In the genomic region with DNA sequence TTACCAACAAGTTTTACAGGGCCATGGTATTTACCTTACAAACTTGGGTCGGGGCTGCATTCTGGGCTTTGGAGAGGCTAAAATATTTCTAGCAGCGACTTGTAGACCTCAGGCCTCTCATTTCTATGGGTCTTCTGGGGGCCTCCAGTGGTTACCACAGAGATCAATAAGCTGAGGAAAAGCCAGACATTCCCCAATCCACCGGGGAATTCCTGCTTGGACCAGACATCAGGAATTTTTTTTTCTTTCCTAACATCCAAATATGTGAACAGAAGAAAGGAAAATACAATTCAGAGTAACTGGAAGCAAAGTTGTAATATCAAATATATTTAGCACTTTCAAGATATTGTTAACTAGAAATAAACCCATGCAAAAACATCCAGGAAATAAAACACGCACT, we compare ENCODE assay signal across 11 cellular contexts. TPM values are rescaled to one million over a fixed set of nuclear protein-coding genes. Genes with fewer than 3 reads are reported as not detected.
DNase-seq lines count a peak whose midpoint lies in the region; ATAC-seq and TF ChIP-seq lines count a peak whose summit lies in the region.
"Had no signal": no experiment of that assay in that cellular context is flagged by ENCODE, and none has a peak within 500 bp of the region (broad histone marks: within the 10 kb centered on the region; RNA-seq: fewer than 3 reads in every experiment).

No MANE protein-coding gene starts in this region.

- no peaks in the 10 kb centered on the region for H4K20me1 ChIP-seq in mammary epithelial cell (ENCODE audit: insufficient read depth, low read length)

- dilution Hi-C loops in mammary epithelial cell (cut with HindIII; ENCODE audit: low sequenced_read_pairs): no loop called here

- H3K9ac ChIP-seq in mammary epithelial cell (ENCODE audit: insufficient read depth, low read length) (peak overlapping the region; percentile 22), subcutaneous abdominal adipose tissue (ENCODE audit: low read length in 5 of 5) (no peak overlapping the region)
- H3K9ac ChIP-seq: parathyroid adenoma had no signal

- 22% methylated on average over 4 of the region's 4 CpGs for WGBS in mammary epithelial cell (ENCODE audit: low coverage, missing lambda C conversion rate)

- intact Hi-C loops in mammary epithelial cell (cut with micrococcal nuclease) (loop anchor here (2.0 kb wide), 1 partner anchor 34 kb away; a partner anchor contains a TSS), left lung (cut with DNase I) (no loop called here)

- TSS peak; percentile 23 for BruUV-seq in mammary epithelial cell (replicated peaks; lab: Mats Ljungman, UMichigan)

- H3K27me3 ChIP-seq in mammary epithelial cell (ENCODE audit: insufficient read depth, low read length) (no peaks in the 10 kb centered on the region), left lung (peaks cover 37 to 71% of the 10 kb centered on the region in 2 donors), subcutaneous abdominal adipose tissue (ENCODE audit: control insufficient read depth in 5 of 5, insufficient read depth in 4 of 5, low read length in 5 of 5) (peaks cover 5 to 21% (median 16%) of the 10 kb centered on the region in 5 donors)

- in situ Hi-C loops in mammary epithelial cell (cut with MboI; ENCODE audit: low sequenced_read_pairs in 2 of 2): no loop called here

- no peak overlapping the region for H2AFZ ChIP-seq in mammary epithelial cell (ENCODE audit: low read depth, low read length)

- peak overlapping the region; percentile 98 for H3K4me2 ChIP-seq in mammary epithelial cell (ENCODE audit: insufficient read depth, low read depth, low read length)

- H3K79me2 ChIP-seq in mammary epithelial cell (ENCODE audit: insufficient read depth, low read length): peaks cover 17% of the 10 kb centered on the region
- H3K79me2 ChIP-seq: parathyroid adenoma had no signal

- ATAC-seq in left lung (no peak), HG03108 (IDR thresholded peaks at IDR 0.05; ENCODE audit: unreplicated experiment) (no peak), GM19467 (IDR thresholded peaks at IDR 0.05; ENCODE audit: unreplicated experiment) (no peak)

- peak overlapping the region; percentile 63 to 71 (median 70) for H3K4me3 ChIP-seq in mammary epithelial cell (replicated peaks in 1 of 3; ENCODE audit: insufficient read depth in 1 of 3, low read depth in 2 of 3, low read length in 3 of 3)
- H3K4me3 ChIP-seq in left lung: peak overlapping the region; percentile 32 to 49
- peak overlapping the region in 3 of 5 donors; percentile 54 to 68 (median 66) for H3K4me3 ChIP-seq in subcutaneous abdominal adipose tissue (ENCODE audit: low read depth in 1 of 5, low read length in 5 of 5)

- TF ChIP-seq CTCF in mammary epithelial cell (conservative IDR thresholded peaks at IDR 0.05 in 1 of 2, IDR thresholded peaks at IDR 0.05 in 1 of 2; ENCODE audit: extremely low read depth in 1 of 2, insufficient read depth in 1 of 2, low read depth in 1 of 2, low read length in 2 of 2) (no peak), left lung (IDR thresholded peaks at IDR 0.05) (no peak)

- H3K4me1 ChIP-seq in mammary epithelial cell (ENCODE audit: insufficient read depth, low read length): peaks cover 23% of the 10 kb centered on the region
- peaks cover 0 to 34% of the 10 kb centered on the region in 2 donors for H3K4me1 ChIP-seq in left lung
- H3K4me1 ChIP-seq in subcutaneous abdominal adipose tissue (ENCODE audit: control insufficient read depth in 5 of 5, insufficient read depth in 5 of 5, low read length in 5 of 5): peaks cover 0 to 30% (median 25%) of the 10 kb centered on the region in 5 donors
- H3K4me1 ChIP-seq: parathyroid adenoma had no signal

- H3K27ac ChIP-seq in mammary epithelial cell (ENCODE audit: insufficient read depth, low read depth, low read length) (no peak overlapping the region), left lung (no peak overlapping the region), subcutaneous abdominal adipose tissue (ENCODE audit: low read depth, low read length) (no peak overlapping the region)
- H3K27ac ChIP-seq: 22Rv1 had no signal

- DNase-seq in DMS79 treated with DMSO at 0.1 percent for 48 hours (lab: John Stamatoyannopoulos, UW) (peak; percentile 32), DMS79 (lab: John Stamatoyannopoulos, UW) (no peak), mammary epithelial cell (no peak), left lung (no peak)
- no peak for DNase-seq in central memory CD4-positive, alpha-beta T cell
- DNase-seq: KG1 had no signal

- H3K36me3 ChIP-seq in mammary epithelial cell (ENCODE audit: insufficient read depth, low read length): peaks cover 2% of the 10 kb centered on the region
- no peaks in the 10 kb centered on the region for H3K36me3 ChIP-seq in left lung
- H3K36me3 ChIP-seq in subcutaneous abdominal adipose tissue (ENCODE audit: control insufficient read depth in 5 of 5, insufficient read depth in 5 of 5, low read length in 5 of 5): no peaks in the 10 kb centered on the region

- H3K9me3 ChIP-seq in mammary epithelial cell (replicated peaks; ENCODE audit: insufficient read depth, low read length) (no peaks in the 10 kb centered on the region), left lung (no peaks in the 10 kb centered on the region), subcutaneous abdominal adipose tissue (ENCODE audit: control insufficient read depth in 5 of 5, low read length in 5 of 5) (no peaks in the 10 kb centered on the region)

- CTCF ChIA-PET in mammary epithelial cell (lab: Charles Lee; ENCODE audit: low non-redundant PET): no interaction called here

RNA-seq across cellular contexts. Expression of a gene that starts 1.5 kb away (rescaled TPM):
- total RNA-seq in mammary epithelial cell: 10 to 100 TPM; 28.3 to 29.3 TPM
- 8.0 TPM for polyA plus RNA-seq in mammary epithelial cell
- 13.6 TPM for polyA minus RNA-seq in mammary epithelial cell
- total RNA-seq in left lung: 10 to 100 TPM in 1 of 2 donors, 1 to 10 TPM in 1; 8.2 to 11.0 TPM

RNA-seq across cellular contexts. Expression of a gene that starts 33.9 kb away (rescaled TPM):
- total RNA-seq in mammary epithelial cell (10 to 100 TPM; 46.1 to 50.0 TPM), left lung (10 to 100 TPM; 61.2 to 87.8 TPM)
- polyA plus RNA-seq in mammary epithelial cell: 14.2 TPM
- 36.7 TPM for polyA minus RNA-seq in mammary epithelial cell
